22 cellular contexts compared by ENCODE assay signal in genomic region chr6:61711849-61712248, GRCh38.
DNase-seq lines count a peak whose midpoint lies in the region; TF ChIP-seq lines count a peak whose summit lies in the region.
"Had no signal": no experiment of that assay in that cellular context is flagged by ENCODE, and none has a peak within 500 bp of the region (broad histone marks: within the 10 kb centered on the region; RNA-seq: fewer than 3 reads in every experiment).

No MANE protein-coding gene starts in this region.

- TF ChIP-seq EP300 in esophagus muscularis mucosa (IDR thresholded peaks at IDR 0.05), result no peak

- H3K36me3 ChIP-seq in HEK293 (ENCODE audit: control insufficient read depth in 2 of 2, insufficient read depth in 1 of 2, low read length in 2 of 2) (no peaks in the 10 kb centered on the region), OCI-LY1 (ENCODE audit: insufficient read depth, low read length) (no peaks in the 10 kb centered on the region), hepatocyte (replicated peaks; ENCODE audit: insufficient read depth, low read depth) (no peaks in the 10 kb centered on the region), Karpas-422 (ENCODE audit: insufficient read depth, low read length) (no peaks in the 10 kb centered on the region), esophagus muscularis mucosa (no peaks in the 10 kb centered on the region)
- H3K36me3 ChIP-seq: HAP-1, SJSA1, transverse colon had no signal

- in situ Hi-C loops in ACHN (cut with HindIII; ENCODE audit: low pct_ligation_motif_present, low pct_unique_long_range_greater_than_20kb, low sequenced_read_pairs), result no loop called here

- H3K9me2 ChIP-seq in OCI-LY1 (ENCODE audit: low read depth, low read length) (no peaks in the 10 kb centered on the region), hepatocyte (replicated peaks; ENCODE audit: insufficient read depth) (no peaks in the 10 kb centered on the region), Karpas-422 (replicated peaks; ENCODE audit: insufficient read depth, low read length) (no peaks in the 10 kb centered on the region)

- H3K4me1 ChIP-seq in HEK293 (ENCODE audit: control insufficient read depth, insufficient read depth, low read length), result no peaks in the 10 kb centered on the region
- H3K4me1 ChIP-seq in OCI-LY1 (ENCODE audit: insufficient read depth, low read length, severe bottlenecking), result no peaks in the 10 kb centered on the region
- no peaks in the 10 kb centered on the region for H3K4me1 ChIP-seq in hepatocyte (ENCODE audit: insufficient read depth)
- peaks cover 3% of the 10 kb centered on the region; the same call in 1 of the 2 replicates for H3K4me1 ChIP-seq in Karpas-422 (ENCODE audit: low read length)
- H3K4me1 ChIP-seq in esophagus muscularis mucosa, result no peaks in the 10 kb centered on the region
- H3K4me1 ChIP-seq: HAP-1, SJSA1, transverse colon had no signal

- H3K27me3 ChIP-seq in OCI-LY1 (ENCODE audit: insufficient read depth, low read length) (no peaks in the 10 kb centered on the region), hepatocyte (no peaks in the 10 kb centered on the region), Karpas-422 (ENCODE audit: low read length) (no peaks in the 10 kb centered on the region), esophagus muscularis mucosa (no peaks in the 10 kb centered on the region)
- H3K27me3 ChIP-seq: SJSA1, transverse colon had no signal

- H3K9me3 ChIP-seq in HEK293 (ENCODE audit: control insufficient read depth, insufficient read depth, low read depth, low read length) (no peaks in the 10 kb centered on the region; the same call in 1 of the 2 replicates), OCI-LY1 (ENCODE audit: low read length) (no peaks in the 10 kb centered on the region), hepatocyte (ENCODE audit: low read depth) (no peaks in the 10 kb centered on the region), Karpas-422 (ENCODE audit: low read length) (no peaks in the 10 kb centered on the region), esophagus muscularis mucosa (peaks cover 0 to 7% (median 0%) of the 10 kb centered on the region in 4 donors)
- H3K9me3 ChIP-seq: SJSA1, transverse colon had no signal

- H3K4me3 ChIP-seq in HEK293 (ENCODE audit: low read depth, low read length) (no peak overlapping the region), OCI-LY1 (ENCODE audit: low read depth, low read length, poor library complexity, severe bottlenecking) (no peak overlapping the region), hepatocyte (no peak overlapping the region), Karpas-422 (ENCODE audit: low read length) (no peak overlapping the region), esophagus muscularis mucosa (no peak overlapping the region)
- H3K4me3 ChIP-seq: HAP-1, SJSA1, smooth muscle cell, transverse colon had no signal

- H3K9ac ChIP-seq in OCI-LY1 (ENCODE audit: low read length), result no peak overlapping the region
- no peak overlapping the region for H3K9ac ChIP-seq in Karpas-422 (ENCODE audit: low read length)

- POLR2A ChIA-PET in HEK293 (lab: Yijun Ruan, JAX), result no interaction called here

- peak; percentile 2 for DNase-seq in ACHN
- DNase-seq in hepatocyte (ENCODE audit: low spot score), result peak; percentile 8
- DNase-seq in NCI-H146 (lab: John Stamatoyannopoulos, UW), result no peak
- DNase-seq in NCI-H69 (lab: John Stamatoyannopoulos, UW), result no peak
- no peak for DNase-seq in Karpas-422
- no peak for DNase-seq in esophagus muscularis mucosa (ENCODE audit: extremely low spot score)
- DNase-seq: activated CD8-positive, alpha-beta memory T cell treated with anti-CD3 and anti-CD28 coated beads, Interleukin-2, amount 50 U/mL, for 4 hours; activated naive CD8-positive, alpha-beta T cell treated with anti-CD3 and anti-CD28 coated beads, Interleukin-2, amount 10 ng/mL, durations not matched to agents 7 days and 5 days; DMS79; effector memory CD4-positive, alpha-beta T cell; left ventricle myocardium superior; NCI-H1694 treated with DMSO at 0.1 percent for 48 hours; NCI-H446 treated with DMSO at 0.1 percent for 48 hours; nucleus accumbens; stimulated activated CD4-positive, alpha-beta T cell treated with anti-CD3 and anti-CD28 coated beads, Interleukin-2, amount 100 ng/mL, for 48 hours; T-helper 17 cell; transverse colon had no signal

- H3K27ac ChIP-seq in HEK293 (ENCODE audit: extremely low read depth, low read depth, low read length) (no peak overlapping the region), OCI-LY1 (ENCODE audit: low read depth, low read length, poor library complexity, severe bottlenecking) (no peak overlapping the region), hepatocyte (no peak overlapping the region), Karpas-422 (ENCODE audit: low read length) (no peak overlapping the region), esophagus muscularis mucosa (replicated peaks in 1 of 4) (no peak overlapping the region)
- H3K27ac ChIP-seq: SJSA1, transverse colon had no signal

- TF ChIP-seq POLR2A in esophagus muscularis mucosa (IDR thresholded peaks at IDR 0.05; ENCODE audit: low read depth), result no peak

- H3F3A ChIP-seq in OCI-LY1 (ENCODE audit: insufficient read depth, low read length), result no peaks in the 10 kb centered on the region

- no peak overlapping the region for H3K4me2 ChIP-seq in OCI-LY1 (ENCODE audit: low read length)
- H3K4me2 ChIP-seq in hepatocyte, result no peak overlapping the region
- no peak overlapping the region for H3K4me2 ChIP-seq in Karpas-422 (ENCODE audit: low read depth, low read length, poor library complexity, severe bottlenecking)
- H3K4me2 ChIP-seq: smooth muscle cell had no signal

- intact Hi-C loops in esophagus muscularis mucosa (cut with DNase I), result no loop called here

- H3K79me2 ChIP-seq in OCI-LY1 (ENCODE audit: insufficient read depth, low read length) (no peaks in the 10 kb centered on the region), hepatocyte (no peaks in the 10 kb centered on the region), Karpas-422 (ENCODE audit: low read length) (no peaks in the 10 kb centered on the region; the same call in 1 of the 2 replicates)

- CTCF ChIA-PET in HEK293 (lab: Yijun Ruan, JAX), result interaction anchor here (0.6 to 1.2 kb wide), 5 partner anchors 9 to 1064 kb away, joined by 3 to 5 read pairs (median 3); no protein-coding TSS in a partner anchor

- 86% methylated on average over 3 of the region's 3 CpGs for WGBS in hepatocyte (ENCODE audit: low lambda C conversion rate, missing lambda C conversion rate)
- 81% methylated on average over 3 of the region's 3 CpGs for WGBS in esophagus muscularis mucosa

- TF ChIP-seq CTCF in HEK293 (tag by site-specific recombination; IDR thresholded peaks at IDR 0.05), result no peak
- peak; percentile 44; the same call in 1 of the 2 replicates for TF ChIP-seq CTCF in OCI-LY1 (IDR thresholded peaks at IDR 0.05; ENCODE audit: low read length)
- peak; percentile 18 for TF ChIP-seq CTCF in hepatocyte (IDR thresholded peaks at IDR 0.05; ENCODE audit: poor library complexity)
- TF ChIP-seq CTCF in esophagus muscularis mucosa (IDR thresholded peaks at IDR 0.05), result no peak

- no peak overlapping the region for H2AFZ ChIP-seq in OCI-LY1 (ENCODE audit: low read length)
- H2AFZ ChIP-seq in hepatocyte, result no peak overlapping the region
- no peak overlapping the region for H2AFZ ChIP-seq in Karpas-422 (ENCODE audit: low read length)

- no peaks in the 10 kb centered on the region for H4K20me1 ChIP-seq in OCI-LY1 (ENCODE audit: insufficient read depth, low read length)
- H4K20me1 ChIP-seq in hepatocyte (ENCODE audit: insufficient read depth, poor library complexity, severe bottlenecking), result no peaks in the 10 kb centered on the region
- H4K20me1 ChIP-seq in Karpas-422 (ENCODE audit: insufficient read depth, low read depth, low read length), result no peaks in the 10 kb centered on the region

TF ChIP-seq in HEK293, 187 proteins besides CTCF, POLR2A, EP300 and RAD21:
- no peak for TF ChIP-seq ZFP3 (tag by site-specific recombination; IDR thresholded peaks at IDR 0.05; ENCODE audit: low read depth)
- no peak for TF ChIP-seq ZNF223 (tag by site-specific recombination; IDR thresholded peaks at IDR 0.05)
- peak; percentile 5; the same call in 1 of the 2 replicates for TF ChIP-seq ZNF654 (tag by site-specific recombination; IDR thresholded peaks at IDR 0.05; ENCODE audit: low read depth)
- TF ChIP-seq SP2 (tag by site-specific recombination; IDR thresholded peaks at IDR 0.05), result no peak

Comparison
In these comparisons a context has a peak if more than half of its experiments do, and no peak if none do; other contexts are left out.
1. DNase-seq: peak in ACHN (single experiment) and hepatocyte (single experiment); none in NCI-H146 (single experiment), NCI-H69 (single experiment), Karpas-422 (single experiment) and esophagus muscularis mucosa (single experiment).
2. CTCF ChIP-seq: peak in OCI-LY1 (single experiment) and hepatocyte (single experiment); none in HEK293 (single experiment) and esophagus muscularis mucosa (0 of 3).